In the genomic region with DNA sequence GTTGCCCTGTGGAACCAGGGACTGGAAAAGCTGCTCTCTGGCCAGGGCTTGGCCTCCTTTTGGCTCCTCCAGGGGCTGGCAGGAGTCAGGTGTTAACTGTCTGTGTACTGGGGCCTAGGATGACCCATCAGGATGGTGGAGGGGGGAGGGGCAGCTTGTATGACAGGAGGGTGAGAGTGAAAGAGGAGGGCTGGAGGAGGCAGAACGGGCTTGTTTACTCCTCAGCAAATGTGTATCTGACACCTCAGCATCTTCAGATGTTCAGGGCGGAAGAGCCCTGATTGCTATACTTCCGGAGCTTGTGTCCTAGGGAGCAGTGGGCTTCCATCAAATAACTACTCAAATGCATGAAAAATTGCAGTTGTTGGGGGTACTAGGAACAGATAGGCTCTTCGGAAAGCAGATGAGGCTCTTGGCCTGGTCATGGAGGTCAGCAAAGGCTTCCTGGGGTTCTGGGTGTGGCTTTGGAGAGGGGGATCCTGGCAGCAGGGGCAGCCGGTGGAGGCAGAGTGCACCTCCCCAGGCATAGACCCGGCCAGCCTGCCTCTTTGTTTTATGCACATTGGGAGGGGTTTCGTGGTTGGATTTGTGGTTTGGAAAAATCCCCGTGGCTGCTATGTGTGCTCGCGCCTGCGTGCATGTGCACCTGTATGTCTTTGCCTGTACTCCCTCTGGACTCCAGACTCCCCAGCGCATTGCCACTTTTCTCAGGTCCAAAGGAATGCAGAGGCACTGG, we compare ENCODE assay signal across 8 cellular contexts. TPM values are rescaled to one million over a fixed set of nuclear protein-coding genes. Genes with fewer than 3 reads are reported as not detected.
DNase-seq lines count a peak whose midpoint lies in the region; ATAC-seq and TF ChIP-seq lines count a peak whose summit lies in the region.

No MANE protein-coding gene starts in this region.

- H3K36me3 ChIP-seq in right lobe of liver (no peaks in the 10 kb centered on the region), stomach (peaks cover 0 to 26% (median 14%) of the 10 kb centered on the region in 4 donors)

- intact Hi-C loops in right lobe of liver (cut with DNase I): no loop called here
- intact Hi-C loops in stomach (cut with DNase I; ENCODE audit: low total_unique reads): no loop called here
- intact Hi-C loops in lower leg skin (cut with DNase I; ENCODE audit: low total_unique reads): no loop called here

- TF ChIP-seq EP300 in stomach (IDR thresholded peaks at IDR 0.05): no peak

- H3K9me3 ChIP-seq in right lobe of liver (no peaks in the 10 kb centered on the region), stomach (no peaks in the 10 kb centered on the region)

- TF ChIP-seq CTCF in right lobe of liver (IDR thresholded peaks at IDR 0.05) (no peak), stomach (IDR thresholded peaks at IDR 0.05) (no peak), lower leg skin (IDR thresholded peaks at IDR 0.05) (no peak)

- ATAC-seq in HG03565 (IDR thresholded peaks at IDR 0.05; ENCODE audit: unreplicated experiment): peak; percentile 35
- peak in 3 of 4 donors; percentile 6 to 34 (median 26) for ATAC-seq in right lobe of liver

- DNase-seq in GM19238 (ENCODE audit: insufficient read length, low spot score) (peak; percentile 37), activated T-cell treated with anti-CD3 and anti-CD28 coated beads for 48 hours (ENCODE audit: low read depth) (peak; percentile 58), right lobe of liver (no peak), stomach (no peak), UCSD-AML1 (lab: John Stamatoyannopoulos, UW; ENCODE audit: unreplicated experiment) (no peak), NCI-H69 (lab: John Stamatoyannopoulos, UW) (no peak), lower leg skin (ENCODE audit: low spot score in 2 of 2) (no peak)

- TF ChIP-seq POLR2A in right lobe of liver (IDR thresholded peaks at IDR 0.05) (no peak), stomach (IDR thresholded peaks at IDR 0.05) (no peak), lower leg skin (IDR thresholded peaks at IDR 0.05) (no peak)

- H3K4me3 ChIP-seq in right lobe of liver (no peak overlapping the region), stomach (no peak overlapping the region), lower leg skin (ENCODE audit: low read depth, poor library complexity, severe bottlenecking) (no peak overlapping the region)

- 80% methylated on average over 4 of the region's 12 CpGs for WGBS in right lobe of liver (ENCODE audit: insufficient coverage, low coverage, low lambda C conversion rate, missing lambda C conversion rate)
- 54 to 57% (median 56%) methylated on average over 9 to 12 of the region's 12 CpGs for WGBS in stomach, 5 donors
- WGBS in lower leg skin, 2 donors: 66 to 69% methylated on average over 12 of the region's 12 CpGs

- H3K27ac ChIP-seq in right lobe of liver (peak overlapping the region; percentile 4 to 53 (median 24)), stomach (peak overlapping the region; percentile 10 to 80 (median 53))

- H3K27me3 ChIP-seq in right lobe of liver (no peaks in the 10 kb centered on the region), stomach (no peaks in the 10 kb centered on the region)

- H3K4me1 ChIP-seq in right lobe of liver (peaks cover 0 to 23% (median 4%) of the 10 kb centered on the region in 4 donors), stomach (peaks cover 38 to 68% (median 53%) of the 10 kb centered on the region in 4 donors)

RNA-seq across cellular contexts. Expression of gene CD82, which starts 31.2 kb away (rescaled TPM):
- 10 to 100 TPM; 18.9 to 69.4 (median 48.6) TPM for total RNA-seq in right lobe of liver
- total RNA-seq in stomach: 10 to 100 TPM in 4 of 5 donors, under 1 TPM in 1; 0.58 to 49.6 (median 24.6) TPM
- polyA plus RNA-seq in stomach: 10 to 100 TPM in 2 of 3 donors, 1 to 10 TPM in 1; 9.9 to 54.4 (median 45.1) TPM
- total RNA-seq in lower leg skin: 10 to 100 TPM; 47.1 to 95.4 (median 76.6) TPM

Comparison
In these comparisons a context has a peak if more than half of its experiments do, and no peak if none do; other contexts are left out.
1. DNase-seq: peak in GM19238 (single experiment) and activated T-cell treated with anti-CD3 and anti-CD28 coated beads for 48 hours (single experiment); none in right lobe of liver (0 of 3), stomach (single experiment), UCSD-AML1 (single experiment), NCI-H69 (single experiment) and lower leg skin (0 of 2).